Comparison of ENCODE assay signal across 1 cellular context in genomic region chr15:50234764-50235163, GRCh38.
TF ChIP-seq lines count a peak whose summit lies in the region.

No MANE protein-coding gene starts in this region.

TF ChIP-seq in K562, 482 proteins besides CTCF, POLR2A, EP300 and RAD21:
- no peak for TF ChIP-seq GTF2B (IDR thresholded peaks at IDR 0.05; ENCODE audit: extremely low read depth, insufficient read length)
- peak; percentile 83 for TF ChIP-seq CEBPB (tag; IDR thresholded peaks at IDR 0.05)
- TF ChIP-seq HMBOX1 (IDR thresholded peaks at IDR 0.05), result no peak
- TF ChIP-seq PBX2 (CRISPR knock-in tag; IDR thresholded peaks at IDR 0.05; ENCODE audit: low read depth), result no peak
- TF ChIP-seq PBX2 (tag; conservative IDR thresholded peaks at IDR 0.05; ENCODE audit: low read depth), result 0 out of 2 replicates have a peak, but pooled peaks have one; percentile 32
- peak; percentile 78 for TF ChIP-seq NFIC (IDR thresholded peaks at IDR 0.05)
- peak; percentile 28; the same call in 1 of the 2 replicates for TF ChIP-seq ZNF384 (IDR thresholded peaks at IDR 0.05; ENCODE audit: low read depth, low read length)
- no peak for TF ChIP-seq ZNF23 (CRISPR knock-in tag; IDR thresholded peaks at IDR 0.05)
- TF ChIP-seq CEBPG (CRISPR knock-in tag; IDR thresholded peaks at IDR 0.05), result no peak
- peak; percentile 30 to 37; a peak in 1 of 4 replicates for TF ChIP-seq CEBPG (tag; conservative IDR thresholded peaks at IDR 0.05 in 1 of 2, IDR thresholded peaks at IDR 0.05 in 1 of 2)
- no peak for TF ChIP-seq GATA2 (CRISPR knock-in tag; IDR thresholded peaks at IDR 0.05)
TF ChIP-seq in K562: peak in this region for 5.
